In genomic region chr12:75812341-75813018, GRCh38 we compare ENCODE assay signal across 11 cellular contexts.
DNase-seq lines count a peak whose midpoint lies in the region; ATAC-seq, FAIRE-seq and TF ChIP-seq lines count a peak whose summit lies in the region.
"Had no signal": no experiment of that assay in that cellular context is flagged by ENCODE, and none has a peak within 500 bp of the region (broad histone marks: within the 10 kb centered on the region; RNA-seq: fewer than 3 reads in every experiment).

No MANE protein-coding gene starts in this region.

- no peak overlapping the region for H3K4me3 ChIP-seq in KMS-11 (IDR thresholded peaks at IDR 0.05; ENCODE audit: insufficient read depth, low read depth, low read length)
- no peak overlapping the region for H3K4me3 ChIP-seq in astrocyte (ENCODE audit: insufficient read depth, low read depth, low read length)
- peak overlapping the region; percentile 26 for H3K4me3 ChIP-seq in osteoblast (ENCODE audit: insufficient read depth, low read length)
- no peak overlapping the region for H3K4me3 ChIP-seq in body of pancreas

- H4K20me1 ChIP-seq in KMS-11 (ENCODE audit: insufficient read depth) (no peaks in the 10 kb centered on the region), astrocyte (ENCODE audit: insufficient read depth, low read length) (no peaks in the 10 kb centered on the region), osteoblast (ENCODE audit: insufficient read depth, low read length) (no peaks in the 10 kb centered on the region)

- no peak for TF ChIP-seq CTCF in KMS-11 (conservative IDR thresholded peaks at IDR 0.05; ENCODE audit: low read depth, low read length)
- TF ChIP-seq CTCF in astrocyte (IDR thresholded peaks at IDR 0.05; ENCODE audit: insufficient read depth, low read depth, low read length): no peak
- TF ChIP-seq CTCF in osteoblast (IDR thresholded peaks at IDR 0.05; ENCODE audit: extremely low read depth, low read depth, low read length): no peak
- TF ChIP-seq CTCF in body of pancreas (IDR thresholded peaks at IDR 0.05): no peak

- H3K9me3 ChIP-seq in astrocyte (ENCODE audit: insufficient read depth, low read depth, low read length) (no peaks in the 10 kb centered on the region), osteoblast (ENCODE audit: low read depth, low read length) (no peaks in the 10 kb centered on the region), body of pancreas (no peaks in the 10 kb centered on the region)

- ATAC-seq in body of pancreas: no peak

- intact Hi-C loops in body of pancreas (cut with DNase I): no loop called here

- H3K79me2 ChIP-seq in KMS-11 (ENCODE audit: insufficient read depth, low read depth) (no peaks in the 10 kb centered on the region), astrocyte (ENCODE audit: insufficient read depth, low read length) (no peaks in the 10 kb centered on the region), osteoblast (ENCODE audit: insufficient read depth, low read length) (no peaks in the 10 kb centered on the region)

- TF ChIP-seq POLR2A in body of pancreas (IDR thresholded peaks at IDR 0.05): no peak

- H3K27me3 ChIP-seq in KMS-11 (ENCODE audit: insufficient read depth, low read depth) (no peaks in the 10 kb centered on the region), astrocyte (ENCODE audit: insufficient read depth, low read length) (no peaks in the 10 kb centered on the region), osteoblast (ENCODE audit: insufficient read depth, low read length) (no peaks in the 10 kb centered on the region), body of pancreas (no peaks in the 10 kb centered on the region)

- peak; percentile 61 for DNase-seq in NCI-H1092 treated with DMSO at 0.1 percent for 48 hours (lab: John Stamatoyannopoulos, UW)
- no peak for DNase-seq in NCI-H1092 (lab: John Stamatoyannopoulos, UW)
- DNase-seq in astrocyte (ENCODE audit: low read depth): peak; percentile 75
- DNase-seq in osteoblast (ENCODE audit: insufficient read length, low spot score, missing footprints): peak; percentile 76
- DNase-seq in body of pancreas: no peak
- no peak for DNase-seq in NCI-H1436 treated with DMSO at 0.1 percent for 48 hours (lab: John Stamatoyannopoulos, UW)
- no peak for DNase-seq in ecto neural progenitor cell (ENCODE audit: low spot score)

- H3K27me3 Mint-ChIP-seq in astrocyte (ENCODE audit: low read depth, unreplicated experiment): no peaks in the 10 kb centered on the region

- peaks cover 9% of the 10 kb centered on the region for H3K9me3 Mint-ChIP-seq in astrocyte (ENCODE audit: unreplicated experiment)

- H3K27ac ChIP-seq in KMS-11 (peak overlapping the region; percentile 38), astrocyte (ENCODE audit: low read depth, low read length) (peak overlapping the region; percentile 3), osteoblast (ENCODE audit: low read depth, low read length) (peak overlapping the region; percentile 15), body of pancreas (no peak overlapping the region)
- H3K27ac ChIP-seq: 22Rv1 had no signal

- 72% methylated on average over 9 of the region's 9 CpGs for WGBS in body of pancreas, 2 donors

- H3K36me3 Mint-ChIP-seq in astrocyte (ENCODE audit: low read depth, unreplicated experiment): no peaks in the 10 kb centered on the region

- H3K36me3 ChIP-seq in KMS-11 (ENCODE audit: insufficient read depth) (no peaks in the 10 kb centered on the region), astrocyte (ENCODE audit: insufficient read depth, low read length) (no peaks in the 10 kb centered on the region), osteoblast (ENCODE audit: insufficient read depth, low read length) (no peaks in the 10 kb centered on the region), body of pancreas (replicated peaks in 1 of 2; ENCODE audit: insufficient read depth in 1 of 2, low read depth in 2 of 2) (no peaks in the 10 kb centered on the region)

- H2AFZ ChIP-seq in KMS-11 (ENCODE audit: low read depth) (peak overlapping the region; percentile 68), astrocyte (ENCODE audit: low read depth, low read length) (no peak overlapping the region), osteoblast (ENCODE audit: low read length) (peak overlapping the region; percentile 70)

- H3K4me3 Mint-ChIP-seq in astrocyte (ENCODE audit: unreplicated experiment): no peak overlapping the region

- H3K4me1 ChIP-seq in KMS-11 (ENCODE audit: low read depth, poor library complexity, severe bottlenecking) (peaks cover 16% of the 10 kb centered on the region), astrocyte (ENCODE audit: insufficient read depth, low read length) (peaks cover 20% of the 10 kb centered on the region), osteoblast (ENCODE audit: insufficient read depth, low read length) (peaks cover 25% of the 10 kb centered on the region), body of pancreas (no peaks in the 10 kb centered on the region)

- no peak for FAIRE-seq in astrocyte (lab: Jason Lieb, UNC)
- FAIRE-seq: endothelial cell of umbilical vein had no signal

- H3K9ac ChIP-seq in KMS-11 (peak overlapping the region; percentile 3; the same call in 1 of the 2 replicates), astrocyte (ENCODE audit: low read length) (peak overlapping the region; percentile 35)

- H3K27ac Mint-ChIP-seq in astrocyte (ENCODE audit: unreplicated experiment): peak overlapping the region; percentile 10
- H3K27ac Mint-ChIP-seq: progenitor cell of endocrine pancreas had no signal

- H3K4me1 Mint-ChIP-seq in astrocyte (ENCODE audit: low read depth, unreplicated experiment): peaks cover 11% of the 10 kb centered on the region

- H3K4me2 ChIP-seq in KMS-11 (peak overlapping the region; percentile 35), astrocyte (ENCODE audit: low read length) (peak overlapping the region; percentile 75), osteoblast (ENCODE audit: insufficient read depth, low read length) (peak overlapping the region; percentile 72)

Comparison
In these comparisons a context has a peak if more than half of its experiments do, and no peak if none do; other contexts are left out.
1. DNase-seq: peak in NCI-H1092 treated with DMSO at 0.1 percent for 48 hours (single experiment), astrocyte (single experiment) and osteoblast (single experiment); none in NCI-H1092 (single experiment), body of pancreas (0 of 4), NCI-H1436 treated with DMSO at 0.1 percent for 48 hours (single experiment) and ecto neural progenitor cell (single experiment).
2. H3K27ac ChIP-seq: peak in KMS-11 (single experiment), astrocyte (single experiment) and osteoblast (single experiment); none in body of pancreas (0 of 4).
3. Peak in every context shown above with its lines, with median percentiles within 50 percentile points of each other: H3K4me2 ChIP-seq.